Comparison of ENCODE assay signal across 10 cellular contexts in genomic region chr4:2948895-2949781, GRCh38. TPM values are rescaled to one million over a fixed set of nuclear protein-coding genes. Genes with fewer than 3 reads are reported as not detected.
DNase-seq lines count a peak whose midpoint lies in the region; ATAC-seq and TF ChIP-seq lines count a peak whose summit lies in the region.
"Had no signal": no experiment of that assay in that cellular context is flagged by ENCODE, and none has a peak within 500 bp of the region (broad histone marks: within the 10 kb centered on the region; RNA-seq: fewer than 3 reads in every experiment).

No MANE protein-coding gene starts in this region.

- no peak for DNase-seq in activated T-cell treated with anti-CD3 and anti-CD28 coated beads, Interleukin-2, amount 50 U/mL, for 24 hours
- no peak for DNase-seq in activated T-cell treated with anti-CD3 and anti-CD28 coated beads, Interleukin-2, amount 50 U/mL, for 1 hour
- DNase-seq in WERI-Rb-1 (peak; percentile 62), superior temporal gyrus (ENCODE audit: extremely low spot score) (peak; percentile 58), middle frontal gyrus (ENCODE audit: extremely low spot score, low spot score) (no peak), NCI-H146 (lab: John Stamatoyannopoulos, UW) (no peak)
- no peak for DNase-seq in stimulated activated CD4-positive, alpha-beta T cell treated with anti-CD3 and anti-CD28 coated beads, Interleukin-15, amount 100 ng/mL, for 24 hours

- TF ChIP-seq POLR2A in gastroesophageal sphincter (IDR thresholded peaks at IDR 0.05) = no peak

- peaks cover 98% of the 10 kb centered on the region for H3K36me3 Mint-ChIP-seq in activated T-cell treated with anti-CD3 and anti-CD28 coated beads, Interleukin-2, amount 50 U/mL, for 24 hours (ENCODE audit: low read depth)

- no peaks in the 10 kb centered on the region for H3K4me1 ChIP-seq in gastroesophageal sphincter

- H3K27ac ChIP-seq in WERI-Rb-1 (peak overlapping the region; percentile 66), gastroesophageal sphincter (no peak overlapping the region)
- H3K27ac ChIP-seq: SK-N-MC had no signal

- H3K27me3 ChIP-seq in WERI-Rb-1 (ENCODE audit: insufficient read depth, low read depth, severe bottlenecking) (no peaks in the 10 kb centered on the region), gastroesophageal sphincter (no peaks in the 10 kb centered on the region)

- peak; percentile 31 for ATAC-seq in gastroesophageal sphincter

- 90% methylated on average over 2 to 11 of the region's 14 CpGs for WGBS in gastroesophageal sphincter (ENCODE audit: low coverage in 1 of 2), 2 donors

- H3K9me3 ChIP-seq in WERI-Rb-1 (ENCODE audit: severe bottlenecking) (no peaks in the 10 kb centered on the region), gastroesophageal sphincter (no peaks in the 10 kb centered on the region)

- peak overlapping the region; percentile 89 for H3K27ac Mint-ChIP-seq in activated T-cell treated with anti-CD3 and anti-CD28 coated beads, Interleukin-2, amount 50 U/mL, for 24 hours

- H3K4me1 Mint-ChIP-seq in activated T-cell treated with anti-CD3 and anti-CD28 coated beads, Interleukin-2, amount 50 U/mL, for 24 hours (ENCODE audit: low read depth) = peaks cover 42% of the 10 kb centered on the region

- H3K9me3 Mint-ChIP-seq in activated T-cell treated with anti-CD3 and anti-CD28 coated beads, Interleukin-2, amount 50 U/mL, for 24 hours = no peaks in the 10 kb centered on the region
- H3K9me3 Mint-ChIP-seq: stimulated activated naive CD8-positive, alpha-beta T cell treated with anti-CD3 and anti-CD28 coated beads, Interleukin-15, Interleukin-2, amounts not matched to agents 100 ng/mL and 50 ng/mL, for 24 hours had no signal

- no peak for TF ChIP-seq EP300 in gastroesophageal sphincter (IDR thresholded peaks at IDR 0.05)

- H3K4me3 ChIP-seq in WERI-Rb-1 (ENCODE audit: low read depth, low read length) (no peak overlapping the region), gastroesophageal sphincter (no peak overlapping the region)
- H3K4me3 ChIP-seq: SK-N-MC had no signal

- H3K27me3 Mint-ChIP-seq in activated T-cell treated with anti-CD3 and anti-CD28 coated beads, Interleukin-2, amount 50 U/mL, for 24 hours = no peaks in the 10 kb centered on the region
- H3K27me3 Mint-ChIP-seq: stimulated activated naive CD8-positive, alpha-beta T cell treated with anti-CD3 and anti-CD28 coated beads, Interleukin-15, Interleukin-2, amounts not matched to agents 100 ng/mL and 50 ng/mL, for 24 hours had no signal

- TF ChIP-seq CTCF in WERI-Rb-1 (IDR thresholded peaks at IDR 0.05; ENCODE audit: low read depth, low read length) = peak; percentile 90
- TF ChIP-seq CTCF in gastroesophageal sphincter (IDR thresholded peaks at IDR 0.05) = peak in 1 of 4 experiments; percentile 38

- H3K36me3 ChIP-seq in WERI-Rb-1 = peaks cover 96% of the 10 kb centered on the region
- H3K36me3 ChIP-seq in gastroesophageal sphincter = peaks cover 0 to 100% of the 10 kb centered on the region in 2 donors

- H3K4me3 Mint-ChIP-seq in activated T-cell treated with anti-CD3 and anti-CD28 coated beads, Interleukin-2, amount 50 U/mL, for 24 hours = no peak overlapping the region
- H3K4me3 Mint-ChIP-seq: stimulated activated naive CD8-positive, alpha-beta T cell treated with anti-CD3 and anti-CD28 coated beads, Interleukin-15, Interleukin-2, amounts not matched to agents 100 ng/mL and 50 ng/mL, for 24 hours had no signal

RNA-seq across cellular contexts. Expression of gene NOP14, which starts 14.1 kb away (rescaled TPM):
- 10 to 100 TPM; 17.6 to 25.2 (median 20.4) TPM for total RNA-seq in gastroesophageal sphincter

RNA-seq across cellular contexts. Expression of gene GRK4, which starts 14.2 kb away (rescaled TPM):
- total RNA-seq in gastroesophageal sphincter = 1 to 10 TPM; 4.2 to 9.5 (median 6.2) TPM

Comparison
In these comparisons a context has a peak if more than half of its experiments do, and no peak if none do; other contexts are left out.
1. DNase-seq: peak in WERI-Rb-1 (single experiment) and superior temporal gyrus (single experiment); none in activated T-cell treated with anti-CD3 and anti-CD28 coated beads, Interleukin-2, amount 50 U/mL, for 24 hours (single experiment), activated T-cell treated with anti-CD3 and anti-CD28 coated beads, Interleukin-2, amount 50 U/mL, for 1 hour (single experiment), middle frontal gyrus (single experiment), stimulated activated CD4-positive, alpha-beta T cell treated with anti-CD3 and anti-CD28 coated beads, Interleukin-15, amount 100 ng/mL, for 24 hours (single experiment) and NCI-H146 (single experiment).